Comparison of ENCODE assay signal across 7 cellular contexts in genomic region chr3:43106293-43106628, GRCh38. TPM values are rescaled to one million over a fixed set of nuclear protein-coding genes. Genes with fewer than 3 reads are reported as not detected.
A peak's percentile ranks its signal among the peaks of the same experiment; 100 is the strongest.
DNase-seq lines count a peak whose midpoint lies in the region; ATAC-seq and TF ChIP-seq lines count a peak whose summit lies in the region.

No MANE protein-coding gene starts in this region.

- no peak overlapping the region for H3K27ac ChIP-seq in iPS-18a (ENCODE audit: low read length)
- H3K27ac ChIP-seq in stomach: peak overlapping the region in 1 of 5 donors; percentile 77

- H3K4me1 ChIP-seq in iPS-18a (ENCODE audit: control insufficient read depth, low read depth, low read length) (peaks cover 5% of the 10 kb centered on the region), stomach (peaks cover 15 to 38% (median 26%) of the 10 kb centered on the region in 4 donors)

- DNase-seq in HFFc6 (no peak), stomach (no peak), cortex of kidney (lab: John Stamatoyannopoulos, UW) (no peak), NCI-H2171 (lab: John Stamatoyannopoulos, UW) (no peak)
- DNase-seq in activated CD8-positive, alpha-beta T cell treated with anti-CD3 and anti-CD28 coated beads, Interleukin-2, amount 10 ng/mL, durations not matched to agents 7 days and 5 days: no peak

- H3K9ac ChIP-seq in iPS-18a (ENCODE audit: low read length): no peak overlapping the region

- peaks cover 7% of the 10 kb centered on the region for H3K27me3 Mint-ChIP-seq in HFFc6 (ENCODE audit: insufficient read depth)
- no peaks in the 10 kb centered on the region for H3K27me3 Mint-ChIP-seq in activated CD8-positive, alpha-beta T cell treated with anti-CD3 and anti-CD28 coated beads, Interleukin-2, amount 10 ng/mL, durations not matched to agents 7 days and 5 days (ENCODE audit: low read depth)

- POLR2A ChIA-PET in activated CD8-positive, alpha-beta T cell treated with anti-CD3 and anti-CD28 coated beads, Interleukin-2, amount 10 ng/mL, durations not matched to agents 7 days and 5 days (lab: Charles Lee): no interaction called here

- H3K9me3 ChIP-seq in iPS-18a (ENCODE audit: control insufficient read depth, low read depth, low read length) (no peaks in the 10 kb centered on the region), stomach (no peaks in the 10 kb centered on the region)

- 9 to 19% (median 13%) methylated on average over 6 of the region's 6 CpGs for WGBS in stomach, 5 donors

- no peak overlapping the region for H3K27ac Mint-ChIP-seq in HFFc6
- H3K27ac Mint-ChIP-seq in activated CD8-positive, alpha-beta T cell treated with anti-CD3 and anti-CD28 coated beads, Interleukin-2, amount 10 ng/mL, durations not matched to agents 7 days and 5 days: no peak overlapping the region

- no peaks in the 10 kb centered on the region for H3K36me3 Mint-ChIP-seq in HFFc6 (ENCODE audit: low read depth)
- no peaks in the 10 kb centered on the region for H3K36me3 Mint-ChIP-seq in activated CD8-positive, alpha-beta T cell treated with anti-CD3 and anti-CD28 coated beads, Interleukin-2, amount 10 ng/mL, durations not matched to agents 7 days and 5 days (ENCODE audit: low read depth)

- TF ChIP-seq CTCF in HFFc6 (IDR thresholded peaks at IDR 0.05) (no peak), stomach (IDR thresholded peaks at IDR 0.05) (no peak)

- H3K4me1 Mint-ChIP-seq in HFFc6 (ENCODE audit: low read depth): peaks cover 7% of the 10 kb centered on the region; the same call in 1 of the 2 replicates
- H3K4me1 Mint-ChIP-seq in activated CD8-positive, alpha-beta T cell treated with anti-CD3 and anti-CD28 coated beads, Interleukin-2, amount 10 ng/mL, durations not matched to agents 7 days and 5 days (ENCODE audit: low read depth): peaks cover 15% of the 10 kb centered on the region

- peak overlapping the region; percentile 78 for H3K4me3 Mint-ChIP-seq in HFFc6
- H3K4me3 Mint-ChIP-seq in activated CD8-positive, alpha-beta T cell treated with anti-CD3 and anti-CD28 coated beads, Interleukin-2, amount 10 ng/mL, durations not matched to agents 7 days and 5 days: peak overlapping the region; percentile 74

- H3K9me3 Mint-ChIP-seq in HFFc6: no peaks in the 10 kb centered on the region
- no peaks in the 10 kb centered on the region for H3K9me3 Mint-ChIP-seq in activated CD8-positive, alpha-beta T cell treated with anti-CD3 and anti-CD28 coated beads, Interleukin-2, amount 10 ng/mL, durations not matched to agents 7 days and 5 days (ENCODE audit: insufficient read depth)

- CTCF ChIA-PET in activated CD8-positive, alpha-beta T cell treated with anti-CD3 and anti-CD28 coated beads, Interleukin-2, amount 10 ng/mL, durations not matched to agents 7 days and 5 days (lab: Charles Lee): no interaction called here

- H3K36me3 ChIP-seq in iPS-18a (ENCODE audit: control insufficient read depth, low read depth, low read length) (no peaks in the 10 kb centered on the region), stomach (no peaks in the 10 kb centered on the region)

- intact Hi-C loops in stomach (cut with DNase I; ENCODE audit: low total_unique reads): no loop called here

- TF ChIP-seq EP300 in stomach (IDR thresholded peaks at IDR 0.05): no peak

- ATAC-seq in activated CD8-positive, alpha-beta T cell treated with anti-CD3 and anti-CD28 coated beads, Interleukin-2, amount 10 ng/mL, durations not matched to agents 7 days and 5 days: peak; percentile 4
- ATAC-seq in GM18909 (IDR thresholded peaks at IDR 0.05; ENCODE audit: poor library complexity, unreplicated experiment): no peak

- H3K27me3 ChIP-seq in iPS-18a (ENCODE audit: control insufficient read depth, insufficient read depth, low read length): peaks cover 25% of the 10 kb centered on the region
- H3K27me3 ChIP-seq in stomach: no peaks in the 10 kb centered on the region

- TF ChIP-seq POLR2A in stomach (IDR thresholded peaks at IDR 0.05): no peak

- H3K4me3 ChIP-seq in iPS-18a (ENCODE audit: low read length) (peak overlapping the region; percentile 66), stomach (peak overlapping the region; percentile 77 to 96 (median 83))

RNA-seq across cellular contexts. Expression of gene POMGNT2, which starts 0.4 kb away (rescaled TPM):
- total RNA-seq in HFFc6 (2021; fragmentation: NEBNext Ultra II Directional; extraction: Animal tissue kit (Norgen Biotek cat#: 25700)): 10 to 100 TPM in 1 of 6 experiments, 1 to 10 TPM in 5; 6.7 to 10.4 (median 8.2) TPM
- total RNA-seq in activated CD8-positive, alpha-beta T cell treated with anti-CD3 and anti-CD28 coated beads, Interleukin-2, amount 10 ng/mL, durations not matched to agents 7 days and 5 days: 1 to 10 TPM; 8.7 to 9.7 TPM
- 10 to 100 TPM in 3 of 5 donors, 1 to 10 TPM in 2; 7.0 to 48.1 (median 14.3) TPM for total RNA-seq in stomach
- 1 to 10 TPM; 5.3 to 8.2 (median 7.1) TPM for polyA plus RNA-seq in stomach
